ENCODE assay signal across 8 cellular contexts in the genomic region with DNA sequence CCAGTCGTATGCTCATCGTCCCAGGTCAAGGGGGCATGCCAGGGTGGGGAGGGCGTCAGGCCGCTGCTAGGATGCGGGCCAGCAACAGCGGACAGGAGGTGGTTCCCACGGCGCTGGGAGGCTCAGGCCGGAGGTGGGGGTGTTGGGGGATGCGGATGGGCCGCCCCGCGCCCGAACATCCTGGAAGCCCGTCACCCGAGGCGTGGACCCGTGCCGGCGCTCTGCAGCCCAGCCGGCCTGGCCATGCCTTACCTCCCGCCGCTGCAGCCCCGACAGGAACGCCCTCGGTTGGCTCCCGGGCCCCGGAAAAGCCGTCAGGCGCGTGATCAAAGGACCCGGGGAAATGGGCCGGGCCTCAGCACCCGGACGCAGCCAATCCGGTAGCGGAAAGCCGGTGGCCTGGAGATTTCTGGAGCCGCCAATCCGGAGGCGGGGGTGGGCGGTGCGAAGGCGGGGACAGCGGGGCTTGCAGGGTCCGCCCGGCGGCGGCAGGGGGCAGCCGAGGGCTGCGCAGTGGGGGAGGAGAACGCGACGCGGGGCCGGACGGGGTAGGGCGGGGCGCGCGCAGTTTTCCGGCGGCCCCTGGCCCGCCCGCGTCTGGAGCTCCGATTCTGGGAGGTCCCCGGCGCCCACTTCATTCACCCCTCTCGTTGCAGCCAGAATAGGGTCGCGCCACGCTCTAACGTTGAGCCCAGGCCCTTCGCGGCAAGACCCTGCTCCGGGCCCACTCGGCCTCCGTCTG. TPM values are rescaled to one million over a fixed set of nuclear protein-coding genes. Genes with fewer than 3 reads are reported as not detected.
DNase-seq lines count a peak whose midpoint lies in the region; ATAC-seq, FAIRE-seq and TF ChIP-seq lines count a peak whose summit lies in the region.

Gene SMIM29 (minus strand): TSS at position 280 of the 742 bp plus-strand sequence. CDS start 1,215 bp downstream, outside the sequence.

- in situ Hi-C loops in HepG2 (cut with HindIII; ENCODE audit: extremely low pct_ligation_motif_present, low pct_unique_long_range_greater_than_20kb): loop anchor here (5.0 to 25.0 kb wide), 2 partner anchors 168 to 363 kb away; no protein-coding TSS in a partner anchor

- no peaks in the 10 kb centered on the region for H3K27me3 ChIP-seq in HepG2 (ENCODE audit: control insufficient read depth in 1 of 2, insufficient read depth in 2 of 2, low read length in 2 of 2)

- CTCF ChIA-PET in HepG2 (lab: Yijun Ruan, JAX; ENCODE audit: low intra/inter-chr PET ratio, low total read pairs): interaction anchor here (0.9 to 1.9 kb wide), 4 partner anchors 144 to 360 kb away, joined by 5 to 27 read pairs (median 9); partner anchors contain the start of gene NUDT3

- peak; percentile 92 for TF ChIP-seq CTCF in HepG2 (CRISPR knock-in tag; IDR thresholded peaks at IDR 0.05)

- H3K27ac ChIP-seq in HepG2 (ENCODE audit: extremely low read length, insufficient read depth, low read length): peak within 1 kb of the TSS; percentile 60

- WGBS in HepG2 (ENCODE audit: low lambda C conversion rate): 2% methylated on average over 27 of the region's 79 CpGs

- peak within 1 kb of the TSS; percentile 82 to 99 (median 98) for H3K4me3 ChIP-seq in HepG2 (replicated peaks in 1 of 3; ENCODE audit: insufficient read depth in 1 of 3, low read depth in 2 of 3, low read length in 3 of 3)

- H4K20me1 ChIP-seq in HepG2 (ENCODE audit: insufficient read depth, low read length): 0 out of 2 replicates have a peak, but pooled peaks cover 4% of the 10 kb centered on the region

- POLR2A ChIA-PET in HepG2 (lab: Yijun Ruan, JAX): interaction anchor here (0.9 to 5.9 kb wide), 13 partner anchors 12 to 354 kb away, joined by 3 to 100 read pairs (median 6); partner anchors contain the start of genes HMGA1, NUDT3 and RPS10

- no peaks in the 10 kb centered on the region for H3K9me3 ChIP-seq in HepG2 (ENCODE audit: low read length)

- no TSS peak for BruUV-seq in HepG2 (replicated peaks; lab: Mats Ljungman, UMichigan)

- H2AFZ ChIP-seq in HepG2 (ENCODE audit: low read length): no peak within 1 kb of the TSS

- intact Hi-C loops in HepG2 (cut with micrococcal nuclease; ENCODE audit: unreplicated experiment): loop anchor here (1.0 to 5.0 kb wide), 4 partner anchors 52 to 358 kb away; partner anchors contain the start of gene NUDT3

- peak; percentile 66 for FAIRE-seq in HepG2 (lab: Jason Lieb, UNC)

- H3K79me2 ChIP-seq in HepG2 (ENCODE audit: insufficient read depth, low read length): no peaks in the 10 kb centered on the region

- DNase-seq in C1 segment of cervical spinal cord (lab: John Stamatoyannopoulos, UW) (peak; percentile 92 to 99 (median 97)), NCI-H748 (lab: John Stamatoyannopoulos, UW; ENCODE audit: unreplicated experiment) (peak; percentile 96), dedifferentiated amniotic fluid mesenchymal stem cell (ENCODE audit: extremely low spot score) (peak; percentile 89), HepG2 (ENCODE audit: low spot score) (peak; percentile 94)
- DNase-seq in activated CD4-positive, alpha-beta T cell treated with anti-CD3 and anti-CD28 coated beads, Interleukin-2, amount 50 U/mL, for 1 hour: peak; percentile 97
- DNase-seq in stimulated activated CD4-positive, alpha-beta T cell treated with anti-CD3 and anti-CD28 coated beads, Interleukin-2, amount 100 ng/mL, for 48 hours: peak; percentile 98 to 99

- peak within 1 kb of the TSS; percentile 84 for H3K9ac ChIP-seq in HepG2 (ENCODE audit: insufficient read depth, low read depth, low read length)

- H3K4me1 ChIP-seq in HepG2 (ENCODE audit: insufficient read depth, low read length): peaks cover 40% of the 10 kb centered on the region

- H3K36me3 ChIP-seq in HepG2 (replicated peaks in 1 of 2; ENCODE audit: control insufficient read depth in 1 of 2, insufficient read depth in 2 of 2, low read length in 2 of 2): peaks cover 0 to 8% of the 10 kb centered on the region in 2 experiments; a peak in 2 of 5 replicates

- TF ChIP-seq EP300 in HepG2 (IDR thresholded peaks at IDR 0.05; ENCODE audit: low read depth in 2 of 2, low read length in 2 of 2) (peak; percentile 11 to 50; a peak in 2 of 4 replicates), HepG2 (CRISPR knock-in tag; IDR thresholded peaks at IDR 0.05; ENCODE audit: borderline replicate concordance) (no peak)

- peak within 1 kb of the TSS; percentile 99 for H3K4me2 ChIP-seq in HepG2 (ENCODE audit: low read depth, low read length)

- ATAC-seq in GM19351 (IDR thresholded peaks at IDR 0.05; ENCODE audit: unreplicated experiment) (peak; percentile 71), HG03558 (IDR thresholded peaks at IDR 0.05; ENCODE audit: extremely low read depth, unreplicated experiment) (peak; percentile 48), HepG2 (peak; percentile 87)

- peak; percentile 46 to 77; a peak in 3 of 4 replicates for TF ChIP-seq POLR2A in HepG2 (IDR thresholded peaks at IDR 0.05; ENCODE audit: insufficient read depth in 1 of 2, low read depth in 2 of 2, low read length in 2 of 2)

- TF ChIP-seq RAD21 in HepG2 (CRISPR knock-in tag; IDR thresholded peaks at IDR 0.05): peak; percentile 98

TF ChIP-seq in HepG2, 621 proteins besides CTCF, POLR2A, EP300 and RAD21 (continues in another document):
- 0 out of 2 replicates have a peak, but pooled peaks have one; percentile 83 for TF ChIP-seq DNMT1 (CRISPR knock-in tag; IDR thresholded peaks at IDR 0.05)
- TF ChIP-seq, protein P1, sequence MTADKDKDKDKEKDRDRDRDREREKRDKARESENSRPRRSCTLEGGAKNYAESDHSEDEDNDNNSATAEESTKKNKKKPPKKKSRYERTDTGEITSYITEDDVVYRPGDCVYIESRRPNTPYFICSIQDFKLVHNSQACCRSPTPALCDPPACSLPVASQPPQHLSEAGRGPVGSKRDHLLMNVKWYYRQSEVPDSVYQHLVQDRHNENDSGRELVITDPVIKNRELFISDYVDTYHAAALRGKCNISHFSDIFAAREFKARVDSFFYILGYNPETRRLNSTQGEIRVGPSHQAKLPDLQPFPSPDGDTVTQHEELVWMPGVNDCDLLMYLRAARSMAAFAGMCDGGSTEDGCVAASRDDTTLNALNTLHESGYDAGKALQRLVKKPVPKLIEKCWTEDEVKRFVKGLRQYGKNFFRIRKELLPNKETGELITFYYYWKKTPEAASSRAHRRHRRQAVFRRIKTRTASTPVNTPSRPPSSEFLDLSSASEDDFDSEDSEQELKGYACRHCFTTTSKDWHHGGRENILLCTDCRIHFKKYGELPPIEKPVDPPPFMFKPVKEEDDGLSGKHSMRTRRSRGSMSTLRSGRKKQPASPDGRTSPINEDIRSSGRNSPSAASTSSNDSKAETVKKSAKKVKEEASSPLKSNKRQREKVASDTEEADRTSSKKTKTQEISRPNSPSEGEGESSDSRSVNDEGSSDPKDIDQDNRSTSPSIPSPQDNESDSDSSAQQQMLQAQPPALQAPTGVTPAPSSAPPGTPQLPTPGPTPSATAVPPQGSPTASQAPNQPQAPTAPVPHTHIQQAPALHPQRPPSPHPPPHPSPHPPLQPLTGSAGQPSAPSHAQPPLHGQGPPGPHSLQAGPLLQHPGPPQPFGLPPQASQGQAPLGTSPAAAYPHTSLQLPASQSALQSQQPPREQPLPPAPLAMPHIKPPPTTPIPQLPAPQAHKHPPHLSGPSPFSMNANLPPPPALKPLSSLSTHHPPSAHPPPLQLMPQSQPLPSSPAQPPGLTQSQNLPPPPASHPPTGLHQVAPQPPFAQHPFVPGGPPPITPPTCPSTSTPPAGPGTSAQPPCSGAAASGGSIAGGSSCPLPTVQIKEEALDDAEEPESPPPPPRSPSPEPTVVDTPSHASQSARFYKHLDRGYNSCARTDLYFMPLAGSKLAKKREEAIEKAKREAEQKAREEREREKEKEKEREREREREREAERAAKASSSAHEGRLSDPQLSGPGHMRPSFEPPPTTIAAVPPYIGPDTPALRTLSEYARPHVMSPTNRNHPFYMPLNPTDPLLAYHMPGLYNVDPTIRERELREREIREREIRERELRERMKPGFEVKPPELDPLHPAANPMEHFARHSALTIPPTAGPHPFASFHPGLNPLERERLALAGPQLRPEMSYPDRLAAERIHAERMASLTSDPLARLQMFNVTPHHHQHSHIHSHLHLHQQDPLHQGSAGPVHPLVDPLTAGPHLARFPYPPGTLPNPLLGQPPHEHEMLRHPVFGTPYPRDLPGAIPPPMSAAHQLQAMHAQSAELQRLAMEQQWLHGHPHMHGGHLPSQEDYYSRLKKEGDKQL (CRISPR knock-in tag; IDR thresholded peaks at IDR 0.05; ENCODE audit: low read depth): no peak; the same call in 1 of the 2 replicates
- TF ChIP-seq MEIS1 (CRISPR knock-in tag; IDR thresholded peaks at IDR 0.05; ENCODE audit: borderline replicate concordance): peak; percentile 78
- peak; percentile 40 for TF ChIP-seq ZNF350 (CRISPR knock-in tag; IDR thresholded peaks at IDR 0.05; ENCODE audit: borderline replicate concordance, low read depth)

RNA-seq across cellular contexts. Expression of gene SMIM29, which starts in this region (rescaled TPM):
- total RNA-seq in HepG2 (2016; rRNA removed; fragmentation: Illumina TruSeq; extraction: Trizol): 11.2 and 15.3 TPM in 2 replicates
- 78.6 and 81.3 TPM in 2 replicates for total RNA-seq in HepG2 (2016; cell fraction: cytosol; rRNA removed; fragmentation: Illumina TruSeq; extraction: Trizol; ENCODE audit: low read depth)
- total RNA-seq in HepG2 (2016; cell fraction: insoluble cytoplasmic fraction; rRNA removed; fragmentation: Illumina TruSeq; extraction: Trizol): 9.2 and 15.5 TPM in 2 replicates
- total RNA-seq in HepG2 (2016; cell fraction: membrane; rRNA removed; fragmentation: Illumina TruSeq; extraction: Trizol): 58.3 and 62.1 TPM in 2 replicates
- total RNA-seq in HepG2 (2016; cell fraction: nucleus; rRNA removed; fragmentation: Illumina TruSeq; extraction: Trizol): 7.2 and 10.1 TPM in 2 replicates
- polyA plus RNA-seq in HepG2 (2011; rRNA removed): 8.8 and 11.9 TPM in 2 replicates
- polyA plus RNA-seq in HepG2 (2011; cell fraction: cytosol; rRNA removed): 9.0 and 13.2 TPM in 2 replicates
- 14.4 and 18.0 TPM in 2 replicates for polyA plus RNA-seq in HepG2 (2011; cell fraction: nucleus; rRNA removed)
- 3.4 and 5.5 TPM in 2 replicates for polyA plus RNA-seq in HepG2 (2012)
- polyA plus RNA-seq in HepG2 (2016; cell fraction: cytosol; fragmentation: Illumina TruSeq; extraction: Trizol; ENCODE audit: low read depth): 91.0 and 94.0 TPM in 2 replicates
- polyA plus RNA-seq in HepG2 (2016; cell fraction: insoluble cytoplasmic fraction; fragmentation: Illumina TruSeq; extraction: Trizol; ENCODE audit: low read depth): 9.6 and 11.4 TPM in 2 replicates
- 61.6 and 63.3 TPM in 2 replicates for polyA plus RNA-seq in HepG2 (2016; cell fraction: membrane; fragmentation: Illumina TruSeq; extraction: Trizol; ENCODE audit: low read depth)
- 13.3 and 16.8 TPM in 2 replicates for polyA plus RNA-seq in HepG2 (2016; cell fraction: nucleus; fragmentation: Illumina TruSeq; extraction: Trizol; ENCODE audit: insufficient read depth, low read depth)
- polyA minus RNA-seq in HepG2 (2011; rRNA and poly(A)+ RNA removed; ENCODE audit: low replicate concordance): 13.5 and 15.5 TPM in 2 replicates
- 3.9 and 4.0 TPM in 2 replicates for polyA minus RNA-seq in HepG2 (2011; cell fraction: cytosol; rRNA and poly(A)+ RNA removed)
- 5.6 and 6.4 TPM in 2 replicates for polyA minus RNA-seq in HepG2 (2011; cell fraction: nucleus; rRNA and poly(A)+ RNA removed)

Comparison
In these comparisons a context has a peak if more than half of its experiments do, and no peak if none do; other contexts are left out.
1. Peak in every context shown above with its lines: DNase-seq, ATAC-seq, H3K4me3 ChIP-seq and H3K27ac ChIP-seq.